In genomic region chr12:80936642-80937390, GRCh38 we compare ENCODE assay signal across 1 cellular context.
A peak's percentile ranks its signal among the peaks of the same experiment; 100 is the strongest.
TF ChIP-seq lines count a peak whose summit lies in the region.

No MANE protein-coding gene starts in this region.

TF ChIP-seq in HEK293, 187 proteins besides CTCF, POLR2A, EP300 and RAD21 (continued from another document and continues in another):
- TF ChIP-seq PRDM10 (tag by site-specific recombination; IDR thresholded peaks at IDR 0.05) (peak; percentile 84), ZBTB21 (tag by site-specific recombination; IDR thresholded peaks at IDR 0.05) (no peak), ZNF473 (tag by site-specific recombination; IDR thresholded peaks at IDR 0.05) (no peak), BCL11A (tag by site-specific recombination; IDR thresholded peaks at IDR 0.05; ENCODE audit: low read depth) (no peak), REPIN1 (tag by site-specific recombination; IDR thresholded peaks at IDR 0.05; ENCODE audit: low read depth) (no peak), BCL6B (tag by site-specific recombination; IDR thresholded peaks at IDR 0.05) (no peak), ZEB2 (tag by site-specific recombination; IDR thresholded peaks at IDR 0.05) (no peak), GLI2 (tag by site-specific recombination; IDR thresholded peaks at IDR 0.05; ENCODE audit: borderline replicate concordance, low read depth) (no peak), ZNF791 (tag by site-specific recombination; IDR thresholded peaks at IDR 0.05) (no peak), ZNF624 (tag by site-specific recombination; IDR thresholded peaks at IDR 0.05) (no peak), ZNF449 (tag by site-specific recombination; IDR thresholded peaks at IDR 0.05) (no peak), GFI1B (tag by site-specific recombination; IDR thresholded peaks at IDR 0.05) (no peak), ZIC2 (tag by site-specific recombination; IDR thresholded peaks at IDR 0.05) (peak; percentile 28; the same call in 1 of the 2 replicates), ZNF394 (tag by site-specific recombination; IDR thresholded peaks at IDR 0.05; ENCODE audit: borderline replicate concordance) (no peak; the same call in 1 of the 2 replicates), ZNF280C (tag by site-specific recombination; IDR thresholded peaks at IDR 0.05) (no peak), GLIS2 (tag by site-specific recombination; IDR thresholded peaks at IDR 0.05) (peak; percentile 87), OVOL3 (tag by site-specific recombination; IDR thresholded peaks at IDR 0.05) (no peak), ZNF580 (tag by site-specific recombination; IDR thresholded peaks at IDR 0.05) (no peak), ZNF792 (tag by site-specific recombination; IDR thresholded peaks at IDR 0.05) (no peak), ZNF174 (tag by site-specific recombination; IDR thresholded peaks at IDR 0.05) (no peak), MYNN (tag by site-specific recombination; IDR thresholded peaks at IDR 0.05; ENCODE audit: borderline replicate concordance) (no peak), ZNF335 (tag by site-specific recombination; conservative IDR thresholded peaks at IDR 0.05) (peak; percentile 64), ZXDB (tag by site-specific recombination; IDR thresholded peaks at IDR 0.05) (no peak), ZNF350 (tag by site-specific recombination; IDR thresholded peaks at IDR 0.05) (no peak), ZNF585B (tag by site-specific recombination; IDR thresholded peaks at IDR 0.05) (no peak), ZBTB7A (tag by site-specific recombination; IDR thresholded peaks at IDR 0.05; ENCODE audit: low read depth) (no peak), ZNF404 (tag by site-specific recombination; IDR thresholded peaks at IDR 0.05) (no peak), ZNF488 (tag by site-specific recombination; IDR thresholded peaks at IDR 0.05) (no peak), ZNF24 (tag by site-specific recombination; IDR thresholded peaks at IDR 0.05) (no peak), FEZF1 (tag by site-specific recombination; IDR thresholded peaks at IDR 0.05) (no peak), ZFHX2 (tag by site-specific recombination; conservative IDR thresholded peaks at IDR 0.05) (no peak), ZNF692 (tag by site-specific recombination; IDR thresholded peaks at IDR 0.05) (no peak), ZNF274 (IDR thresholded peaks at IDR 0.05; ENCODE audit: low read length) (no peak), ZNF274 (tag by site-specific recombination; IDR thresholded peaks at IDR 0.05; ENCODE audit: borderline replicate concordance) (no peak), PRDM4 (tag by site-specific recombination; IDR thresholded peaks at IDR 0.05) (no peak), ZNF76 (tag by site-specific recombination; IDR thresholded peaks at IDR 0.05; ENCODE audit: borderline replicate concordance, low read depth) (no peak), ZNF639 (tag by site-specific recombination; IDR thresholded peaks at IDR 0.05) (no peak), GLIS1 (tag by site-specific recombination; IDR thresholded peaks at IDR 0.05) (0 out of 2 replicates have a peak, but pooled peaks have one; percentile 21), IKZF3 (tag by site-specific recombination; IDR thresholded peaks at IDR 0.05) (no peak), ZNF610 (tag by site-specific recombination; IDR thresholded peaks at IDR 0.05; ENCODE audit: borderline replicate concordance) (no peak), ZBTB20 (tag by site-specific recombination; IDR thresholded peaks at IDR 0.05) (peak; percentile 97), PBX3 (CRISPR knock-in tag; IDR thresholded peaks at IDR 0.05) (no peak), ZNF2 (tag by site-specific recombination; IDR thresholded peaks at IDR 0.05) (no peak), ZNF544 (tag by site-specific recombination; IDR thresholded peaks at IDR 0.05) (no peak), ZSCAN5A (tag by site-specific recombination; IDR thresholded peaks at IDR 0.05) (no peak), BCL11B (tag by site-specific recombination; IDR thresholded peaks at IDR 0.05; ENCODE audit: low read depth) (no peak)
